8 cellular contexts compared by ENCODE assay signal in the genomic region with DNA sequence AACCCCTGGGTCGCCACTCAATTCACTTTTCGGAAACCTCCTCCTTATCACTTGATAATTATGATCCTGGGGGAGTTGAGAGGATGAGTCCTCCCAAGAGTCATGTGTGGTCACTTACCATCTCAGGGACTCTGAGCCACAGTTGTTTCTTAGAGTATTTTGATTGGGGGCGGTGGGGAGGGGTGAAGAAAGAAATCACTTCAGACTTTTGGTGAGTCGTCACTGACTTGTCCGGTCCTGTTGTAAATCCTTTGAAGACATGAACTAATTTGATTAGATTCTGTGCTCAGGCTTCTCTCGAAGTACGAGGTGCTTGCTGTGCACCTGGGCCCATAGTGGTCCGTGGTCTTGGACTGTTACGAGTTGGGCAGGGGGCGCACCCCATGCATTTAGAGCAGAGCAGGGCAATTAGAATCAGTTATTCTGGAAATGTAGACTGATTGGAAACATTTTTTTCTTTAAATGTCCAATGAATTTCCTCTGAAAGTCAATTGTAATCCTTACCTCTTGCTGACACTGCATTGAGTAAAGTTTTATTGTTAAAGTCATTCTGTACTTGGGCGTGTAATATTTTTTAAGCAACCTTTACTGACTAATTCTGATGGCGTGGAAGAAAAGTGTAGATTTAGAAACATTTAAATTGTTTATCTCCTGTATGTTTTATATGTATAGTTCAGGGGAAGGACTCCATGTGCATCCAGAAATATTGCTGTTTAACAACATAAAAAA.
DNase-seq lines count a peak whose midpoint lies in the region; TF ChIP-seq lines count a peak whose summit lies in the region.

No MANE protein-coding gene starts in this region.

- H3K9me3 ChIP-seq in OCI-LY1 (ENCODE audit: low read length) = no peaks in the 10 kb centered on the region
- H3K9me3 ChIP-seq in duodenal mucosa (ENCODE audit: control insufficient read depth in 1 of 2, low read length in 2 of 2) = no peaks in the 10 kb centered on the region

- H3K27me3 Mint-ChIP-seq in progenitor cell of endocrine pancreas = no peaks in the 10 kb centered on the region

- DNase-seq in DMS53 (lab: John Stamatoyannopoulos, UW) (peak; percentile 2), DMS53 treated with DMSO at 0.1 percent for 48 hours (lab: John Stamatoyannopoulos, UW; ENCODE audit: unreplicated experiment) (no peak), progenitor cell of endocrine pancreas (ENCODE audit: low spot score, unreplicated experiment) (no peak), NCI-H748 treated with DMSO at 0.1 percent for 48 hours (lab: John Stamatoyannopoulos, UW) (no peak), NCI-H1930 (lab: John Stamatoyannopoulos, UW) (no peak)
- no peak for DNase-seq in activated effector memory CD4-positive, alpha-beta T cell treated with Interleukin-2 at 50 U/mL for 16 hours

- peak overlapping the region; percentile 2 for H3K27ac Mint-ChIP-seq in progenitor cell of endocrine pancreas

- H3K36me3 ChIP-seq in OCI-LY1 (ENCODE audit: insufficient read depth, low read length) (peaks cover 27% of the 10 kb centered on the region), duodenal mucosa (ENCODE audit: control insufficient read depth in 1 of 2, insufficient read depth in 2 of 2, low read length in 2 of 2) (peaks cover 9 to 21% of the 10 kb centered on the region in 2 donors)

- no peaks in the 10 kb centered on the region for H3K9me3 Mint-ChIP-seq in progenitor cell of endocrine pancreas (ENCODE audit: low read depth)

- H3K4me3 ChIP-seq in OCI-LY1 (ENCODE audit: low read depth, low read length, poor library complexity, severe bottlenecking) (peak overlapping the region; percentile 90), duodenal mucosa (ENCODE audit: low read depth in 1 of 2, low read length in 2 of 2) (peak overlapping the region; percentile 59 to 72)

- H3K79me2 ChIP-seq in OCI-LY1 (ENCODE audit: insufficient read depth, low read length) = peaks cover 18% of the 10 kb centered on the region

- H3K27me3 ChIP-seq in OCI-LY1 (ENCODE audit: insufficient read depth, low read length) = no peaks in the 10 kb centered on the region
- H3K27me3 ChIP-seq in duodenal mucosa (ENCODE audit: control insufficient read depth in 1 of 2, insufficient read depth in 2 of 2, low read length in 2 of 2) = no peaks in the 10 kb centered on the region

- H3K36me3 Mint-ChIP-seq in progenitor cell of endocrine pancreas (ENCODE audit: insufficient read depth) = peaks cover 2% of the 10 kb centered on the region

- TF ChIP-seq CTCF in OCI-LY1 (IDR thresholded peaks at IDR 0.05; ENCODE audit: low read length) (no peak), progenitor cell of endocrine pancreas (IDR thresholded peaks at IDR 0.05; ENCODE audit: unreplicated experiment) (no peak)

- H3K27ac ChIP-seq in OCI-LY1 (ENCODE audit: low read depth, low read length, poor library complexity, severe bottlenecking) (peak overlapping the region; percentile 9), duodenal mucosa (ENCODE audit: low read depth, low read length) (no peak overlapping the region)

- no peaks in the 10 kb centered on the region for H3K9me2 ChIP-seq in OCI-LY1 (ENCODE audit: low read depth, low read length)

- H3K9ac ChIP-seq in OCI-LY1 (ENCODE audit: low read length) = peak overlapping the region; percentile 92; the same call in 1 of the 2 replicates
- H3K9ac ChIP-seq in duodenal mucosa (ENCODE audit: low read depth in 1 of 2, low read length in 2 of 2) = peak overlapping the region; percentile 21 to 39

- peaks cover 30% of the 10 kb centered on the region for H3K4me1 Mint-ChIP-seq in progenitor cell of endocrine pancreas (ENCODE audit: low read depth)

- H4K20me1 ChIP-seq in OCI-LY1 (ENCODE audit: insufficient read depth, low read length) = no peaks in the 10 kb centered on the region

- peak overlapping the region; percentile 75 for H3K4me3 Mint-ChIP-seq in progenitor cell of endocrine pancreas (ENCODE audit: low read depth)

- H2AFZ ChIP-seq in OCI-LY1 (ENCODE audit: low read length) = no peak overlapping the region

- peak overlapping the region; percentile 62 for H3K4me2 ChIP-seq in OCI-LY1 (ENCODE audit: low read length)

- H3K4me1 ChIP-seq in OCI-LY1 (ENCODE audit: insufficient read depth, low read length, severe bottlenecking) = peaks cover 19% of the 10 kb centered on the region
- H3K4me1 ChIP-seq in duodenal mucosa (ENCODE audit: control insufficient read depth in 1 of 2, insufficient read depth in 2 of 2, low read length in 2 of 2) = peaks cover 0 to 9% of the 10 kb centered on the region in 2 donors

- H3F3A ChIP-seq in OCI-LY1 (ENCODE audit: insufficient read depth, low read length) = no peaks in the 10 kb centered on the region
